In genomic region chr12:6384499-6385436, GRCh38 we compare ENCODE assay signal across 1 cellular context.
TF ChIP-seq lines count a peak whose summit lies in the region.

No MANE protein-coding gene starts in this region.

TF ChIP-seq in HepG2, 621 proteins besides CTCF, POLR2A, EP300 and RAD21 (continues in another document):
- peak; percentile 30; the same call in 1 of the 2 replicates for TF ChIP-seq ZNF441 (CRISPR knock-in tag; IDR thresholded peaks at IDR 0.05; ENCODE audit: borderline replicate concordance)
- 0 out of 2 replicates have a peak, but pooled peaks have one; percentile 71 for TF ChIP-seq SNAPC4 (CRISPR knock-in tag; IDR thresholded peaks at IDR 0.05)
- TF ChIP-seq ZSCAN29 (CRISPR knock-in tag; conservative IDR thresholded peaks at IDR 0.05), result peak; percentile 56; the same call in 1 of the 2 replicates
- TF ChIP-seq ZFP1 (CRISPR knock-in tag; IDR thresholded peaks at IDR 0.05), result no peak
- no peak for TF ChIP-seq ELF4 (CRISPR knock-in tag; IDR thresholded peaks at IDR 0.05; ENCODE audit: borderline replicate concordance)
- TF ChIP-seq ZNF879 (CRISPR knock-in tag; IDR thresholded peaks at IDR 0.05), result no peak
- TF ChIP-seq ZNF691 (CRISPR knock-in tag; IDR thresholded peaks at IDR 0.05; ENCODE audit: borderline replicate concordance, low read depth), result 0 out of 2 replicates have a peak, but pooled peaks have one; percentile 7
- peak; percentile 3; the same call in 1 of the 2 replicates for TF ChIP-seq ZNF547 (CRISPR knock-in tag; IDR thresholded peaks at IDR 0.05)
- no peak for TF ChIP-seq ZNF784 (CRISPR knock-in tag; IDR thresholded peaks at IDR 0.05; ENCODE audit: borderline replicate concordance)
- TF ChIP-seq NKX3-1 (CRISPR knock-in tag; IDR thresholded peaks at IDR 0.05), result no peak; the same call in 1 of the 2 replicates
- no peak; the same call in 1 of the 2 replicates for TF ChIP-seq KDM5A (IDR thresholded peaks at IDR 0.05; ENCODE audit: borderline replicate concordance, low read length)
- no peak for TF ChIP-seq BHLHE40 (IDR thresholded peaks at IDR 0.05; ENCODE audit: low read length)
- peak; percentile 57; the same call in 1 of the 2 replicates for TF ChIP-seq SALL2 (CRISPR knock-in tag; IDR thresholded peaks at IDR 0.05)
- no peak for TF ChIP-seq ZNF652 (CRISPR knock-in tag; IDR thresholded peaks at IDR 0.05; ENCODE audit: borderline replicate concordance, low read depth)
- TF ChIP-seq ZNF180 (CRISPR knock-in tag; IDR thresholded peaks at IDR 0.05; ENCODE audit: borderline replicate concordance, low read depth), result 0 out of 2 replicates have a peak, but pooled peaks have one; percentile 41
- TF ChIP-seq YEATS4 (CRISPR knock-in tag; IDR thresholded peaks at IDR 0.05; ENCODE audit: borderline replicate concordance), result no peak
- TF ChIP-seq NR2C2 (CRISPR knock-in tag; IDR thresholded peaks at IDR 0.05; ENCODE audit: borderline replicate concordance), result 0 out of 2 replicates have a peak, but pooled peaks have one; percentile 47
- 0 out of 2 replicates have a peak, but pooled peaks have one; percentile 45 for TF ChIP-seq ZFP90 (CRISPR knock-in tag; IDR thresholded peaks at IDR 0.05; ENCODE audit: borderline replicate concordance)
- TF ChIP-seq NAIF1 (CRISPR knock-in tag; IDR thresholded peaks at IDR 0.05; ENCODE audit: borderline replicate concordance), result no peak
- TF ChIP-seq ZNF710 (CRISPR knock-in tag; IDR thresholded peaks at IDR 0.05; ENCODE audit: borderline replicate concordance), result no peak
- TF ChIP-seq ZNF383 (CRISPR knock-in tag; IDR thresholded peaks at IDR 0.05; ENCODE audit: borderline replicate concordance), result peak; percentile 93; the same call in 1 of the 2 replicates
- no peak for TF ChIP-seq ZNF850 (CRISPR knock-in tag; conservative IDR thresholded peaks at IDR 0.05)
- no peak for TF ChIP-seq ZSCAN12 (CRISPR knock-in tag; IDR thresholded peaks at IDR 0.05)
- 0 out of 2 replicates have a peak, but pooled peaks have one; percentile 25 for TF ChIP-seq REL (CRISPR knock-in tag; conservative IDR thresholded peaks at IDR 0.05)
- TF ChIP-seq HIC2 (CRISPR knock-in tag; IDR thresholded peaks at IDR 0.05; ENCODE audit: low read depth), result peak; percentile 93
- TF ChIP-seq KDM5B (CRISPR knock-in tag; IDR thresholded peaks at IDR 0.05; ENCODE audit: borderline replicate concordance), result 0 out of 2 replicates have a peak, but pooled peaks have one; percentile 15
- peak; percentile 44; the same call in 1 of the 2 replicates for TF ChIP-seq ZNF552 (CRISPR knock-in tag; IDR thresholded peaks at IDR 0.05; ENCODE audit: borderline replicate concordance)
- TF ChIP-seq MAF1 (CRISPR knock-in tag; IDR thresholded peaks at IDR 0.05; ENCODE audit: borderline replicate concordance), result peak; percentile 51; the same call in 1 of the 2 replicates
- 0 out of 2 replicates have a peak, but pooled peaks have one; percentile 7 for TF ChIP-seq ARID5B (CRISPR knock-in tag; IDR thresholded peaks at IDR 0.05)
- no peak for TF ChIP-seq SMAD3 (CRISPR knock-in tag; IDR thresholded peaks at IDR 0.05)
- TF ChIP-seq ATAD3A (CRISPR knock-in tag; IDR thresholded peaks at IDR 0.05), result no peak
- TF ChIP-seq SALL1 (CRISPR knock-in tag; IDR thresholded peaks at IDR 0.05), result peak; percentile 10; the same call in 1 of the 2 replicates
- TF ChIP-seq E2F1 (CRISPR knock-in tag; IDR thresholded peaks at IDR 0.05), result 0 out of 2 replicates have a peak, but pooled peaks have one; percentile 47
- TF ChIP-seq TERF1 (CRISPR knock-in tag; IDR thresholded peaks at IDR 0.05), result no peak
- TF ChIP-seq GLI4 (CRISPR knock-in tag; IDR thresholded peaks at IDR 0.05; ENCODE audit: borderline replicate concordance), result peak; percentile 47; the same call in 1 of the 2 replicates
- TF ChIP-seq BRCA1 (CRISPR knock-in tag; IDR thresholded peaks at IDR 0.05), result no peak
- peak; percentile 35; the same call in 1 of the 2 replicates for TF ChIP-seq ZBTB14 (CRISPR knock-in tag; IDR thresholded peaks at IDR 0.05)
- peak; percentile 34; the same call in 1 of the 2 replicates for TF ChIP-seq RFXAP (CRISPR knock-in tag; IDR thresholded peaks at IDR 0.05; ENCODE audit: borderline replicate concordance)
